10 cellular contexts compared by ENCODE assay signal in the genomic region with DNA sequence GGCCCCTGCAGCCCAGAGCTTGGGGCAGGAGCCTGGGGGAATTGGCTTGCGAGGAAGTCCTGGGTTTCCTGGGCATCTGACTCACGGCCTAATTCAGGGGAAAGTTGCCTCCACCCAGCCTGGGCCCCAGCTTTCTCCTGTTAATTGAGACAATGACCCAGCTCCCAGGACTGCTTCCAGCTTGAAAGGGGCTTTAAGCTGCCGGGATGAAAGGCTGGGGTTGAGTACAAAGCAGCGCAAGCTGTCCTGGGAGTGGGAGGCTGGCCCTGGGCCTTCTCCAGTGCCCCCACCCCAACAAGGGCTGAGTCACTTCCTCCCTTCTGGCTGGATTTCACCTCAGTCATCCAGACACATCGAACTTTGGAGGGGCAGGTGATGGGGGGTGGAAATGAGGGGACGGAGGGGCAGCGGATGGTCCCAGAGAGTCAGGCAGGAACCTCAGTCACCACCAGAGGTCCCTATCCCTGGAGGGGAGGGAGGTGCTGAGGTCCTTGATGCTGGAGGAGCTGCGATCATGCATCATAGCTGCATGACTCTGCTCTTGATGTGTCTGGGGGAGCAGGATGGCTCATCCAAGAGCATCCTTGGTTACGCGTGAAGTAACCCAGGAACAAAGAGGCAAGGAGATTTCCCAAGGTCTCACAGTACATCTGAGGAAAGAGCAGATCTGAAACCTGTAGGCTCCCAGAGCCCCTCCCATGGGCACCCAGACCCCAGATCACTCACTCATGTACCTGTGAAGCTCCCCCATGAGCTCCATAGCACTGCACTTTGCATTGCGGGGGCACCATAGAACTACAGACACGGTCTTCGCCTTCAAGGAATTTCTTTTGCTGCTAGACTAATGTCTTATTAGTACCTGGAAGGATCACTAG. TPM values are rescaled to one million over a fixed set of nuclear protein-coding genes. Genes with fewer than 3 reads are reported as not detected.
DNase-seq lines count a peak whose midpoint lies in the region; ATAC-seq and TF ChIP-seq lines count a peak whose summit lies in the region.
"Had no signal": no experiment of that assay in that cellular context is flagged by ENCODE, and none has a peak within 500 bp of the region (broad histone marks: within the 10 kb centered on the region; RNA-seq: fewer than 3 reads in every experiment).

No MANE protein-coding gene starts in this region.

- peaks cover 9% of the 10 kb centered on the region for H3K27me3 Mint-ChIP-seq in endothelial cell (ENCODE audit: unreplicated experiment)

- no peak overlapping the region for H3K4me3 Mint-ChIP-seq in endothelial cell (ENCODE audit: unreplicated experiment)

- DNase-seq in AG10803 (ENCODE audit: low read depth) (peak; percentile 31), NB4 (ENCODE audit: low read depth) (peak; percentile 50), endothelial cell (ENCODE audit: low spot score) (no peak), mucosa of gallbladder (ENCODE audit: low spot score) (peak; percentile 8), RPMI8226 (no peak), epidermal melanocyte (ENCODE audit: insufficient read length, low spot score) (no peak)
- DNase-seq: DND-41 had no signal

- TF ChIP-seq CTCF in AG10803 (conservative IDR thresholded peaks at IDR 0.05; ENCODE audit: low read length) (peak; percentile 15; the same call in 1 of the 2 replicates), NB4 (IDR thresholded peaks at IDR 0.05; ENCODE audit: low read depth, low read length) (peak; percentile 37), endothelial cell (IDR thresholded peaks at IDR 0.05; ENCODE audit: unreplicated experiment) (peak; percentile 23)

- peaks cover 22% of the 10 kb centered on the region for H3K4me1 Mint-ChIP-seq in endothelial cell (ENCODE audit: unreplicated experiment)

- H3K9me3 Mint-ChIP-seq in endothelial cell (ENCODE audit: unreplicated experiment), result no peaks in the 10 kb centered on the region

- no peak for ATAC-seq in HG03108 (IDR thresholded peaks at IDR 0.05; ENCODE audit: unreplicated experiment)
- no peak for ATAC-seq in GM21526 (IDR thresholded peaks at IDR 0.05; ENCODE audit: low FRiP score, unreplicated experiment)

- TF ChIP-seq POLR2A in NB4 (IDR thresholded peaks at IDR 0.05; ENCODE audit: extremely low read depth, insufficient read length), result no peak

- no peak overlapping the region for H3K27ac Mint-ChIP-seq in endothelial cell (ENCODE audit: unreplicated experiment)

- H3K36me3 Mint-ChIP-seq in endothelial cell (ENCODE audit: low read depth, unreplicated experiment), result peaks cover 4% of the 10 kb centered on the region

- H3K4me3 ChIP-seq in AG10803 (ENCODE audit: low read length) (no peak overlapping the region), NB4 (ENCODE audit: low read depth, low read length) (no peak overlapping the region)

RNA-seq across cellular contexts. Expression of a gene that starts 30.0 kb away (rescaled TPM):
- total RNA-seq in endothelial cell (ENCODE audit: unreplicated experiment), result 15.5 TPM
- total RNA-seq in mucosa of gallbladder, result 123 TPM

RNA-seq across cellular contexts. Expression of a gene that starts 42.9 kb away (rescaled TPM):
- total RNA-seq in endothelial cell (ENCODE audit: unreplicated experiment), result not detected
- total RNA-seq in mucosa of gallbladder, result 13.5 TPM
- total RNA-seq: T-helper 2 cell treated with Interferon-gamma antibody and Interleukin-4, amounts not matched to agents 100 ng/mL and 5 ng/mL, for 36 hours had no signal

RNA-seq across cellular contexts. Expression of a gene that starts 59.1 kb away (rescaled TPM):
- total RNA-seq in endothelial cell (ENCODE audit: unreplicated experiment), result 0.97 TPM
- total RNA-seq in mucosa of gallbladder, result 6.5 TPM
- total RNA-seq: T-helper 2 cell treated with Interferon-gamma antibody and Interleukin-4, amounts not matched to agents 100 ng/mL and 5 ng/mL, for 36 hours had no signal

Comparison
In these comparisons a context has a peak if more than half of its experiments do, and no peak if none do; other contexts are left out.
1. DNase-seq: peak in AG10803 (single experiment), NB4 (single experiment) and mucosa of gallbladder (single experiment); none in endothelial cell (single experiment), RPMI8226 (single experiment) and epidermal melanocyte (single experiment).
2. RNA of a gene that starts 42.9 kb away (total RNA-seq): 13.5 TPM in mucosa of gallbladder (single experiment); not detected in endothelial cell (single experiment); every median in the first group is over 10 times any median in the second.
3. Peak in every context shown above with its lines, with median percentiles within 50 percentile points of each other: CTCF ChIP-seq.